8 cellular contexts compared by ENCODE assay signal in the genomic region with DNA sequence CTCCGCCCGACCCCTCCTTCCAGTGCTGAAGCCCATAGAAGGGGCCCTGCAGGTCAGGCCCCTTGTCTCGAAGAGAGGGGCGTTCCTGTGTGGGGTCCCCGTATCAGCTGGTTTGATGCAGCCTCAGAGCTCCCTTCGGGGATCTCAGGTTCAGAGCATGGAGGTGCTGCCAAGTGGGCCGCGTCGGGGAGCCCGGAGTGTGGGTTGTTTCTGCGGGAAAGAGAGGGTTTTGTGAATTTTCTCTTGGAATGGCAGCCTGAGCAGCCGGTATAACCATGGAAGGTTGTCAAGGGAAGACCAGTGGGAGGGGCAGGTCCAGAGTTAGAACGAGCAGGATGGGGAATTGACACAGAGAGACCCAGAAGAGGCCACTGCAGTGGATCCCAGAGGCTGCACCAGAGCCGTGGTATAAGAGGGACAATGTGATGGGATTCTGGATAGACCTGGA. TPM values are rescaled to one million over a fixed set of nuclear protein-coding genes. Genes with fewer than 3 reads are reported as not detected.
A peak's percentile ranks its signal among the peaks of the same experiment; 100 is the strongest.
DNase-seq lines count a peak whose midpoint lies in the region; ATAC-seq lines count a peak whose summit lies in the region.

No MANE protein-coding gene starts in this region.

- peaks cover 17% of the 10 kb centered on the region for H3K4me1 Mint-ChIP-seq in activated T-helper 1 cell treated with anti-CD3 and anti-CD28 coated beads, Interleukin-12 subunit alpha, Interleukin-12 subunit beta, Interleukin-2, Interleukin-4 antibody, amounts not matched to agents 30 ng/mL and 10 ng/mL and 1 ng/mL, durations not matched to agents 14 hours and 24 hours and 36 hours (ENCODE audit: low read depth)

- H3K27ac Mint-ChIP-seq in activated T-helper 1 cell treated with anti-CD3 and anti-CD28 coated beads, Interleukin-12 subunit alpha, Interleukin-12 subunit beta, Interleukin-2, Interleukin-4 antibody, amounts not matched to agents 30 ng/mL and 10 ng/mL and 1 ng/mL, durations not matched to agents 14 hours and 24 hours and 36 hours = peak overlapping the region; percentile 97

- no peaks in the 10 kb centered on the region for H3K27me3 Mint-ChIP-seq in activated T-helper 1 cell treated with anti-CD3 and anti-CD28 coated beads, Interleukin-12 subunit alpha, Interleukin-12 subunit beta, Interleukin-2, Interleukin-4 antibody, amounts not matched to agents 30 ng/mL and 10 ng/mL and 1 ng/mL, durations not matched to agents 14 hours and 24 hours and 36 hours (ENCODE audit: insufficient read depth)

- DNase-seq in EH (ENCODE audit: low read depth) (peak; percentile 20), Right ventricle myocardium superior (no peak), pons (ENCODE audit: low spot score) (peak; percentile 4), HK-2 (ENCODE audit: unreplicated experiment) (no peak), NCI-H1436 treated with DMSO at 0.1 percent for 48 hours (lab: John Stamatoyannopoulos, UW) (no peak)
- DNase-seq in activated T-helper 1 cell treated with anti-CD3 and anti-CD28 coated beads, Interleukin-12 subunit alpha, Interleukin-12 subunit beta, Interleukin-2, Interleukin-4 antibody, amounts not matched to agents 30 ng/mL and 10 ng/mL and 1 ng/mL, durations not matched to agents 14 hours and 24 hours and 36 hours (ENCODE audit: low spot score) = no peak

- peak overlapping the region; percentile 89 for H3K4me3 Mint-ChIP-seq in activated T-helper 1 cell treated with anti-CD3 and anti-CD28 coated beads, Interleukin-12 subunit alpha, Interleukin-12 subunit beta, Interleukin-2, Interleukin-4 antibody, amounts not matched to agents 30 ng/mL and 10 ng/mL and 1 ng/mL, durations not matched to agents 14 hours and 24 hours and 36 hours

- ATAC-seq in HG02973 (IDR thresholded peaks at IDR 0.05; ENCODE audit: unreplicated experiment) = peak; percentile 21
- ATAC-seq in Right ventricle myocardium superior (ENCODE audit: poor library complexity) = peak; percentile 1
- no peak for ATAC-seq in HG03280 (IDR thresholded peaks at IDR 0.05; ENCODE audit: unreplicated experiment)

- peaks cover 50% of the 10 kb centered on the region for H3K9me3 Mint-ChIP-seq in activated T-helper 1 cell treated with anti-CD3 and anti-CD28 coated beads, Interleukin-12 subunit alpha, Interleukin-12 subunit beta, Interleukin-2, Interleukin-4 antibody, amounts not matched to agents 30 ng/mL and 10 ng/mL and 1 ng/mL, durations not matched to agents 14 hours and 24 hours and 36 hours

- H3K36me3 Mint-ChIP-seq in activated T-helper 1 cell treated with anti-CD3 and anti-CD28 coated beads, Interleukin-12 subunit alpha, Interleukin-12 subunit beta, Interleukin-2, Interleukin-4 antibody, amounts not matched to agents 30 ng/mL and 10 ng/mL and 1 ng/mL, durations not matched to agents 14 hours and 24 hours and 36 hours (ENCODE audit: low read depth) = peaks cover 25% of the 10 kb centered on the region

- intact Hi-C loops in activated T-helper 1 cell treated with anti-CD3 and anti-CD28 coated beads, Interleukin-12 subunit alpha, Interleukin-12 subunit beta, Interleukin-2, Interleukin-4 antibody, amounts not matched to agents 30 ng/mL and 10 ng/mL and 1 ng/mL, durations not matched to agents 14 hours and 24 hours and 36 hours (cut with micrococcal nuclease) = loop anchor here (1.0 to 2.0 kb wide), 16 partner anchors 12 to 820 kb away; partner anchors contain the start of genes ZNF17, ZNF211, ZNF264 and ZNF274
- intact Hi-C loops in Right ventricle myocardium superior (cut with DNase I) = no loop called here

RNA-seq across cellular contexts. Expression of gene TRAPPC2B, which starts 0.4 kb away (rescaled TPM):
- total RNA-seq in activated T-helper 1 cell treated with anti-CD3 and anti-CD28 coated beads, Interleukin-12 subunit alpha, Interleukin-12 subunit beta, Interleukin-2, Interleukin-4 antibody, amounts not matched to agents 30 ng/mL and 10 ng/mL and 1 ng/mL, durations not matched to agents 14 hours and 24 hours and 36 hours = 3.8 and 4.7 TPM in 2 replicates
- total RNA-seq in Right ventricle myocardium superior = 9.1 TPM

RNA-seq across cellular contexts. Expression of gene ZNF547, which starts 0.4 kb away (rescaled TPM):
- total RNA-seq in activated T-helper 1 cell treated with anti-CD3 and anti-CD28 coated beads, Interleukin-12 subunit alpha, Interleukin-12 subunit beta, Interleukin-2, Interleukin-4 antibody, amounts not matched to agents 30 ng/mL and 10 ng/mL and 1 ng/mL, durations not matched to agents 14 hours and 24 hours and 36 hours = 0.69 and 0.93 TPM in 2 replicates
- 3.3 TPM for total RNA-seq in Right ventricle myocardium superior

RNA-seq across cellular contexts. Expression of gene ZNF304, which starts 12.7 kb away (rescaled TPM):
- 6.1 and 6.6 TPM in 2 replicates for total RNA-seq in activated T-helper 1 cell treated with anti-CD3 and anti-CD28 coated beads, Interleukin-12 subunit alpha, Interleukin-12 subunit beta, Interleukin-2, Interleukin-4 antibody, amounts not matched to agents 30 ng/mL and 10 ng/mL and 1 ng/mL, durations not matched to agents 14 hours and 24 hours and 36 hours
- 7.5 TPM for total RNA-seq in Right ventricle myocardium superior

RNA-seq across cellular contexts. Expression of gene ZNF548, which starts 25.9 kb away (rescaled TPM):
- total RNA-seq in activated T-helper 1 cell treated with anti-CD3 and anti-CD28 coated beads, Interleukin-12 subunit alpha, Interleukin-12 subunit beta, Interleukin-2, Interleukin-4 antibody, amounts not matched to agents 30 ng/mL and 10 ng/mL and 1 ng/mL, durations not matched to agents 14 hours and 24 hours and 36 hours = 11.3 and 12.1 TPM in 2 replicates
- 13.5 TPM for total RNA-seq in Right ventricle myocardium superior

RNA-seq across cellular contexts. Expression of gene ZNF543, which starts 43.5 kb away (rescaled TPM):
- 5.1 and 5.4 TPM in 2 replicates for total RNA-seq in activated T-helper 1 cell treated with anti-CD3 and anti-CD28 coated beads, Interleukin-12 subunit alpha, Interleukin-12 subunit beta, Interleukin-2, Interleukin-4 antibody, amounts not matched to agents 30 ng/mL and 10 ng/mL and 1 ng/mL, durations not matched to agents 14 hours and 24 hours and 36 hours
- 5.6 TPM for total RNA-seq in Right ventricle myocardium superior

Comparison
In these comparisons a context has a peak if more than half of its experiments do, and no peak if none do; other contexts are left out.
1. DNase-seq: peak in EH (single experiment) and pons (single experiment); none in activated T-helper 1 cell treated with anti-CD3 and anti-CD28 coated beads, Interleukin-12 subunit alpha, Interleukin-12 subunit beta, Interleukin-2, Interleukin-4 antibody, amounts not matched to agents 30 ng/mL and 10 ng/mL and 1 ng/mL, durations not matched to agents 14 hours and 24 hours and 36 hours (single experiment), Right ventricle myocardium superior (single experiment), HK-2 (single experiment) and NCI-H1436 treated with DMSO at 0.1 percent for 48 hours (single experiment).